16 cellular contexts compared by ENCODE assay signal in genomic region chr2:240355001-240355891, GRCh38.
DNase-seq lines count a peak whose midpoint lies in the region; ATAC-seq and TF ChIP-seq lines count a peak whose summit lies in the region.
"Had no signal": no experiment of that assay in that cellular context is flagged by ENCODE, and none has a peak within 500 bp of the region (broad histone marks: within the 10 kb centered on the region; RNA-seq: fewer than 3 reads in every experiment).

No MANE protein-coding gene starts in this region.

- H3K27me3 Mint-ChIP-seq in glutamatergic neuron (ENCODE audit: unreplicated experiment): peaks cover 2% of the 10 kb centered on the region
- H3K27me3 Mint-ChIP-seq: activated B cell treated with CpG ODN at 0.5 μM for 24 hours had no signal

- no peaks in the 10 kb centered on the region for H3K36me3 ChIP-seq in suprapubic skin

- no peak for TF ChIP-seq CTCF in astrocyte of the spinal cord (IDR thresholded peaks at IDR 0.05; ENCODE audit: low read depth, low read length)
- no peak for TF ChIP-seq CTCF in glutamatergic neuron (IDR thresholded peaks at IDR 0.05; ENCODE audit: partially characterized antibody, unreplicated experiment)
- no peak for TF ChIP-seq CTCF in suprapubic skin (IDR thresholded peaks at IDR 0.05)
- no peak for TF ChIP-seq CTCF in GM13976 (IDR thresholded peaks at IDR 0.05; ENCODE audit: borderline replicate concordance, control extremely low read depth, extremely low read depth, insufficient read depth, missing control alignments)

- H3K9me3 Mint-ChIP-seq in glutamatergic neuron (ENCODE audit: unreplicated experiment): peaks cover 7% of the 10 kb centered on the region

- no peak for TF ChIP-seq POLR2A in suprapubic skin (IDR thresholded peaks at IDR 0.05)

- intact Hi-C loops in right cardiac atrium (cut with DNase I) (no loop called here), Right ventricle myocardium superior (cut with DNase I) (no loop called here)

- peak in 2 of 3 donors; percentile 16 to 40 for DNase-seq in right cardiac atrium
- no peak for DNase-seq in Right ventricle myocardium superior
- DNase-seq in astrocyte of the spinal cord (ENCODE audit: low read depth, low spot score): peak; percentile 36
- DNase-seq in glutamatergic neuron: peak; percentile 11
- DNase-seq in suprapubic skin (ENCODE audit: low spot score in 2 of 2): peak; percentile 52 to 63
- DNase-seq in GM13976 (ENCODE audit: low spot score): no peak
- DNase-seq: activated B cell treated with CpG ODN at 0.5 μM for 24 hours, activated gamma-delta T cell treated with Interleukin-2 at 50 U/mL for 16 hours, H9, NCI-H146, NCI-H510A had no signal

- no peak overlapping the region for H3K27ac ChIP-seq in right cardiac atrium (ENCODE audit: low read length)
- no peak overlapping the region for H3K27ac ChIP-seq in suprapubic skin
- H3K27ac ChIP-seq: hepatocyte had no signal

- in situ Hi-C loops in astrocyte of the spinal cord (cut with HindIII; ENCODE audit: low sequenced_read_pairs) (no loop called here), GM13976 (cut with MboI; ENCODE audit: low sequenced_read_pairs, unreplicated experiment) (no loop called here)

- TF ChIP-seq EP300 in suprapubic skin (IDR thresholded peaks at IDR 0.05): no peak

- no peaks in the 10 kb centered on the region for H3K4me1 Mint-ChIP-seq in glutamatergic neuron (ENCODE audit: low read depth, unreplicated experiment)
- H3K4me1 Mint-ChIP-seq: activated B cell treated with CpG ODN at 0.5 μM for 24 hours had no signal

- H3K4me3 ChIP-seq in right cardiac atrium (ENCODE audit: low read length): no peak overlapping the region
- H3K4me3 ChIP-seq in astrocyte of the spinal cord (ENCODE audit: low read depth, low read length): no peak overlapping the region
- H3K4me3 ChIP-seq in suprapubic skin: no peak overlapping the region
- H3K4me3 ChIP-seq: hepatocyte, K562, lung had no signal

- H3K36me3 Mint-ChIP-seq in glutamatergic neuron (ENCODE audit: unreplicated experiment): peaks cover under 1% of the 10 kb centered on the region

- H3K4me1 ChIP-seq in right cardiac atrium (ENCODE audit: control insufficient read depth, insufficient read depth, low read length) (no peaks in the 10 kb centered on the region), suprapubic skin (peaks cover 9% of the 10 kb centered on the region)

- ATAC-seq in right cardiac atrium (no peak), Right ventricle myocardium superior (ENCODE audit: poor library complexity) (no peak), HG03342 (IDR thresholded peaks at IDR 0.05; ENCODE audit: unreplicated experiment) (no peak), HG03135 (IDR thresholded peaks at IDR 0.05; ENCODE audit: unreplicated experiment) (no peak)
- ATAC-seq: K562 had no signal

- H3K9me3 ChIP-seq in right cardiac atrium (ENCODE audit: control insufficient read depth, low read length): no peaks in the 10 kb centered on the region
- no peaks in the 10 kb centered on the region for H3K9me3 ChIP-seq in suprapubic skin

- WGBS in right cardiac atrium: 76% methylated on average over 17 of the region's 17 CpGs
- WGBS in suprapubic skin: 51% methylated on average over 12 of the region's 17 CpGs

- H3K4me3 Mint-ChIP-seq in glutamatergic neuron (ENCODE audit: unreplicated experiment): no peak overlapping the region
- H3K4me3 Mint-ChIP-seq: activated B cell treated with CpG ODN at 0.5 μM for 24 hours, H9 had no signal

- H3K27ac Mint-ChIP-seq in glutamatergic neuron (ENCODE audit: unreplicated experiment): no peak overlapping the region
- H3K27ac Mint-ChIP-seq: activated B cell treated with CpG ODN at 0.5 μM for 24 hours had no signal

- H3K27me3 ChIP-seq in right cardiac atrium (ENCODE audit: control insufficient read depth, insufficient read depth): no peaks in the 10 kb centered on the region
- peaks cover 9% of the 10 kb centered on the region for H3K27me3 ChIP-seq in suprapubic skin
- H3K27me3 ChIP-seq: hepatocyte had no signal

Comparison
In these comparisons a context has a peak if more than half of its experiments do, and no peak if none do; other contexts are left out.
1. DNase-seq: peak in right cardiac atrium (2 of 3), astrocyte of the spinal cord (single experiment), glutamatergic neuron (single experiment) and suprapubic skin (2 of 2); none in Right ventricle myocardium superior (single experiment) and GM13976 (single experiment).